24 cellular contexts compared by ENCODE assay signal in genomic region chr13:84973661-84974060, GRCh38.
DNase-seq lines count a peak whose midpoint lies in the region; ATAC-seq, FAIRE-seq and TF ChIP-seq lines count a peak whose summit lies in the region.
"Had no signal": no experiment of that assay in that cellular context is flagged by ENCODE, and none has a peak within 500 bp of the region (broad histone marks: within the 10 kb centered on the region; RNA-seq: fewer than 3 reads in every experiment).

No MANE protein-coding gene starts in this region.

- H3K9me2 ChIP-seq in MM.1S (replicated peaks; ENCODE audit: insufficient read depth, low read length), result no peaks in the 10 kb centered on the region
- H3K9me2 ChIP-seq: SK-N-SH had no signal

- H3K79me2 ChIP-seq in MM.1S (ENCODE audit: low read length) (no peaks in the 10 kb centered on the region), H1 (ENCODE audit: control insufficient read depth in 1 of 2, insufficient read depth in 2 of 2, low read length in 2 of 2) (no peaks in the 10 kb centered on the region)

- no peak for ATAC-seq in HG02885 (IDR thresholded peaks at IDR 0.05; ENCODE audit: poor library complexity, unreplicated experiment)
- no peak for ATAC-seq in GM19023 (IDR thresholded peaks at IDR 0.05; ENCODE audit: unreplicated experiment)

- peaks cover 5% of the 10 kb centered on the region; the same call in 1 of the 2 replicates for H3F3A ChIP-seq in MM.1S (ENCODE audit: insufficient read depth, low read length)

- H3K23me2 ChIP-seq in H1 (ENCODE audit: low read depth, low read length), result no peaks in the 10 kb centered on the region

- peak overlapping the region; percentile 39 for H4K91ac ChIP-seq in H1 (replicated peaks; ENCODE audit: insufficient read length, low read length)

- H3K9ac ChIP-seq in MM.1S (ENCODE audit: low read length) (no peak overlapping the region), H1 (replicated peaks in 1 of 4; ENCODE audit: extremely low read depth in 1 of 4, low read depth in 3 of 4, low read length in 3 of 4) (peak overlapping the region in 1 of 4 experiments; percentile 24; a peak in 1 of 7 replicates)
- H3K9ac ChIP-seq: BLaER1 treated with 17β-estradiol and CSF1 and Interleukin-3, amounts not matched to agents 10 nM and 100 nM; SK-N-SH had no signal

- no peaks in the 10 kb centered on the region for H3K27me3 ChIP-seq in MM.1S (replicated peaks; ENCODE audit: insufficient read depth, low read length)
- peaks cover 0 to 1% (median 0%) of the 10 kb centered on the region in 4 experiments; a peak in 1 of 7 replicates for H3K27me3 ChIP-seq in H1 (replicated peaks in 1 of 4; ENCODE audit: control insufficient read depth in 3 of 4, extremely low read depth in 1 of 4, insufficient read depth in 3 of 4, low read length in 3 of 4)
- H3K27me3 ChIP-seq: BLaER1 treated with 17β-estradiol and CSF1 and Interleukin-3, amounts not matched to agents 10 nM and 100 nM; Peyer's patch had no signal

- H3K36me3 ChIP-seq in MM.1S (replicated peaks; ENCODE audit: insufficient read depth, low read length) (no peaks in the 10 kb centered on the region), H1 (ENCODE audit: control insufficient read depth in 2 of 4, insufficient read depth in 4 of 4, low read length in 3 of 4) (no peaks in the 10 kb centered on the region)
- H3K36me3 ChIP-seq: BLaER1 treated with 17β-estradiol and CSF1 and Interleukin-3, amounts not matched to agents 10 nM and 100 nM; Peyer's patch had no signal

- no peak for TF ChIP-seq EP300 in H1 (IDR thresholded peaks at IDR 0.05; ENCODE audit: borderline replicate concordance in 1 of 2, low read depth in 2 of 2, low read length in 2 of 2)

- TF ChIP-seq POLR2A in GM12892 (IDR thresholded peaks at IDR 0.05; ENCODE audit: low read depth, low read length), result no peak
- TF ChIP-seq POLR2A in H1 (IDR thresholded peaks at IDR 0.05; ENCODE audit: control extremely low read depth in 1 of 2, low read depth in 2 of 2, low read length in 2 of 2), result no peak

- DNase-seq in GM12892 (ENCODE audit: insufficient read length), result no peak
- no peak for DNase-seq in MM.1S
- DNase-seq in H1 (ENCODE audit: low read depth in 1 of 2, low spot score in 2 of 2), result no peak
- DNase-seq in mesothelial cell of epicardium (ENCODE audit: low spot score in 2 of 2, unreplicated experiment in 2 of 2), result no peak
- DNase-seq in activated naive CD4-positive, alpha-beta T cell treated with Interleukin-2 at 50 U/mL for 16 hours, result no peak
- no peak for DNase-seq in epidermal melanocyte (ENCODE audit: insufficient read length, low spot score)
- DNase-seq: DMS79 treated with DMSO at 0.1 percent for 48 hours, GDM1, H7, MV-4-11, NCI-H1417 treated with DMSO at 0.1 percent for 48 hours, NCI-H2029, NCI-H2171, NCI-H510A treated with DMSO at 0.1 percent for 48 hours, NCI-H82, Peyer's patch, SHP77, SK-N-SH had no signal

- no peak for TF ChIP-seq CTCF in MM.1S (IDR thresholded peaks at IDR 0.05; ENCODE audit: low read length)
- no peak for TF ChIP-seq CTCF in H1 (IDR thresholded peaks at IDR 0.05; ENCODE audit: control extremely low read depth in 1 of 3, insufficient read depth in 1 of 3, low read depth in 1 of 3, low read length in 3 of 3)
- no peak for TF ChIP-seq CTCF in mesothelial cell of epicardium (IDR thresholded peaks at IDR 0.05; ENCODE audit: unreplicated experiment)

- H3K36me3 Mint-ChIP-seq in mesothelial cell of epicardium, result no peaks in the 10 kb centered on the region
- H3K36me3 Mint-ChIP-seq: IgD-negative memory B cell had no signal

- FAIRE-seq in GM12892 (lab: Jason Lieb, UNC) (peak; percentile 17), H1 (lab: Jason Lieb, UNC) (no peak)
- FAIRE-seq: A204.1, GM12891 had no signal

- CTCF ChIA-PET in H1 (lab: Charles Lee; ENCODE audit: partially characterized antibody), result interaction anchor here (1.1 to 1.6 kb wide), 2 partner anchors 10 to 855 kb away, joined by 3 to 7 read pairs; no protein-coding TSS in a partner anchor

- H3K27me3 Mint-ChIP-seq in mesothelial cell of epicardium (ENCODE audit: low read depth), result no peaks in the 10 kb centered on the region
- H3K27me3 Mint-ChIP-seq: IgD-negative memory B cell had no signal

- H3K4me2 ChIP-seq in MM.1S (ENCODE audit: low read depth, low read length), result peak overlapping the region; percentile 48
- no peak overlapping the region for H3K4me2 ChIP-seq in H1 (ENCODE audit: insufficient read depth in 1 of 2, low read depth in 2 of 2, low read length in 2 of 2)
- H3K4me2 ChIP-seq: BLaER1 treated with 17β-estradiol and CSF1 and Interleukin-3, amounts not matched to agents 10 nM and 100 nM; SK-N-SH had no signal

- H2AK5ac ChIP-seq in H1 (ENCODE audit: low read depth, low read length), result no peak overlapping the region

- H3K23ac ChIP-seq in H1 (ENCODE audit: insufficient read length), result no peak overlapping the region

- no peak overlapping the region for H4K5ac ChIP-seq in H1 (ENCODE audit: insufficient read length, low read depth, low read length)

- H3K4me3 ChIP-seq in MM.1S (ENCODE audit: low read length), result no peak overlapping the region
- no peak overlapping the region for H3K4me3 ChIP-seq in H1 (ENCODE audit: extremely low read depth in 1 of 4, insufficient read depth in 2 of 4, low read depth in 3 of 4, low read length in 4 of 4)
- H3K4me3 ChIP-seq: BLaER1 treated with 17β-estradiol and CSF1 and Interleukin-3, amounts not matched to agents 10 nM and 100 nM; Peyer's patch had no signal

- peak overlapping the region; percentile 31; the same call in 1 of the 2 replicates for H3K27ac ChIP-seq in MM.1S (ENCODE audit: low read length)
- no peak overlapping the region for H3K27ac ChIP-seq in H1 (ENCODE audit: low read depth, low read length)
- H3K27ac ChIP-seq: BLaER1 treated with 17β-estradiol and CSF1 and Interleukin-3, amounts not matched to agents 10 nM and 100 nM; Peyer's patch had no signal

- no peak overlapping the region for H3K18ac ChIP-seq in H1 (ENCODE audit: extremely low read depth, low read length)

- no peak overlapping the region; the same call in 1 of the 2 replicates for H2BK5ac ChIP-seq in H1 (ENCODE audit: low read depth, low read length)

- H3K56ac ChIP-seq in H1 (replicated peaks; ENCODE audit: insufficient read length, low read depth, low read length), result no peak overlapping the region

- peak overlapping the region; percentile 22 for H3K27ac Mint-ChIP-seq in mesothelial cell of epicardium
- H3K27ac Mint-ChIP-seq: IgD-negative memory B cell had no signal

- no peak overlapping the region for H3K4ac ChIP-seq in H1 (replicated peaks; ENCODE audit: insufficient read length, low read depth, low read length)

- H3K14ac ChIP-seq in H1 (ENCODE audit: insufficient read length), result no peak overlapping the region

- H2BK15ac ChIP-seq in H1 (ENCODE audit: low read length), result no peak overlapping the region

- H2BK12ac ChIP-seq in H1 (ENCODE audit: low read depth, low read length), result no peak overlapping the region

- no peak overlapping the region for H4K8ac ChIP-seq in H1 (ENCODE audit: extremely low read depth, insufficient read depth, low read length)

- H4K20me1 ChIP-seq in MM.1S (ENCODE audit: insufficient read depth, low read length), result no peaks in the 10 kb centered on the region
- H4K20me1 ChIP-seq in H1 (replicated peaks in 1 of 2; ENCODE audit: control insufficient read depth in 1 of 2, insufficient read depth in 2 of 2, low read length in 2 of 2), result no peaks in the 10 kb centered on the region
- H4K20me1 ChIP-seq: BLaER1 treated with 17β-estradiol and CSF1 and Interleukin-3, amounts not matched to agents 10 nM and 100 nM had no signal

- POLR2A ChIA-PET in H1 (lab: Charles Lee; ENCODE audit: partially characterized antibody), result no interaction called here

- H3K4me1 ChIP-seq in MM.1S (ENCODE audit: low read length) (peaks cover 17% of the 10 kb centered on the region), H1 (replicated peaks in 1 of 4; ENCODE audit: control insufficient read depth in 3 of 4, insufficient read depth in 4 of 4, low read length in 3 of 4) (peaks cover 0 to 5% (median 0%) of the 10 kb centered on the region in 4 experiments; a peak in 1 of 7 replicates)
- H3K4me1 ChIP-seq: BLaER1 treated with 17β-estradiol and CSF1 and Interleukin-3, amounts not matched to agents 10 nM and 100 nM; Peyer's patch had no signal

- H2AFZ ChIP-seq in MM.1S (ENCODE audit: low read length) (peak overlapping the region; percentile 1), H1 (ENCODE audit: low read length) (peak overlapping the region; percentile 99)

- H3K9me3 ChIP-seq in MM.1S (replicated peaks; ENCODE audit: insufficient read depth, low read length), result no peaks in the 10 kb centered on the region
- H3K9me3 ChIP-seq in H1 (ENCODE audit: insufficient read depth in 2 of 2, low read depth in 1 of 2, low read length in 1 of 2), result peaks cover 0 to 3% of the 10 kb centered on the region in 2 experiments; a peak in 1 of 4 replicates
- H3K9me3 ChIP-seq: Peyer's patch, SK-N-SH had no signal

- 55% methylated on average over 1 of the region's 1 CpG; no CpG with 5 or more reads in 1 of the 2 experiments for WGBS in H1 (ENCODE audit: extremely low coverage in 1 of 2, insufficient coverage in 1 of 2, insufficient read length in 1 of 2, insufficient replicate concordance in 2 of 2, low coverage in 1 of 2, low lambda C conversion rate in 2 of 2, missing lambda C conversion rate in 1 of 2), 2 experiments

- no peak overlapping the region for H3K4me3 Mint-ChIP-seq in mesothelial cell of epicardium

- H3K4me1 Mint-ChIP-seq in mesothelial cell of epicardium, result peaks cover 11% of the 10 kb centered on the region
- H3K4me1 Mint-ChIP-seq: IgD-negative memory B cell had no signal

- no peak for TF ChIP-seq RAD21 in H1 (IDR thresholded peaks at IDR 0.05 in 1 of 2, conservative IDR thresholded peaks at IDR 0.05 in 1 of 2; ENCODE audit: low read depth in 2 of 2, low read length in 2 of 2)

- H3K79me1 ChIP-seq in H1 (ENCODE audit: low read depth, low read length), result no peaks in the 10 kb centered on the region

- H2BK20ac ChIP-seq in H1 (ENCODE audit: low read length), result no peak overlapping the region

- H3K9me3 Mint-ChIP-seq in mesothelial cell of epicardium, result peaks cover 15% of the 10 kb centered on the region

- H2BK120ac ChIP-seq in H1 (replicated peaks; ENCODE audit: low read depth, low read length), result no peak overlapping the region

TF ChIP-seq in H1, 55 proteins besides CTCF, POLR2A, EP300 and RAD21 (continues in another document):
- TF ChIP-seq GTF2F1 (IDR thresholded peaks at IDR 0.05; ENCODE audit: borderline replicate concordance, low read depth, low read length) (no peak), SRF (IDR thresholded peaks at IDR 0.05; ENCODE audit: low read depth, low read length) (no peak), KDM4A (IDR thresholded peaks at IDR 0.05; ENCODE audit: low read depth, low read length, severe bottlenecking) (no peak), BRCA1 (IDR thresholded peaks at IDR 0.05; ENCODE audit: low read depth, low read length) (no peak), EZH2 (IDR thresholded peaks at IDR 0.05; ENCODE audit: low read depth, low read length, severe bottlenecking) (no peak), MAFK (IDR thresholded peaks at IDR 0.05; ENCODE audit: low read depth, low read length) (no peak)
- TF ChIP-seq, protein P1, sequence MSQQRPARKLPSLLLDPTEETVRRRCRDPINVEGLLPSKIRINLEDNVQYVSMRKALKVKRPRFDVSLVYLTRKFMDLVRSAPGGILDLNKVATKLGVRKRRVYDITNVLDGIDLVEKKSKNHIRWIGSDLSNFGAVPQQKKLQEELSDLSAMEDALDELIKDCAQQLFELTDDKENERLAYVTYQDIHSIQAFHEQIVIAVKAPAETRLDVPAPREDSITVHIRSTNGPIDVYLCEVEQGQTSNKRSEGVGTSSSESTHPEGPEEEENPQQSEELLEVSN (IDR thresholded peaks at IDR 0.05), result no peak
